In the genomic region with DNA sequence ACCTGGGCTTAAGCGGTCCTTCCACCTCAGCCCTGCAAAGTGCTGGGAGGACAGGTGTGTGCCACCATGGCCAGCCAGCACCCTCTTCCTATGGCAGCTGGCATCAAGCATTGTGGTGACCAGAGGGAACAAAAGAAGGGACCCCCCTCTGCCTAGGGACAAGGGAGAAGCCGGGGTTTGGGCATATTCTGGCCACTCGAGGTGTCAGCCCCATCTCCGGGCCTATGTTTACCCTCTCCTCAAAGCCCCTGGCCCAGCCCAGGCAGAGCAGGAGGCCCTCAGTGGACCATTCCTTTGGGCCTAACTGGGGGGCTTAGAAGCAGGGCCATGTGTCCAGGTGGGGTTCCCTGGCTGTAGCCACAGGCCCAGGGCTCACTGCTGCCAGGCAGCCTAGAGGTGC, we compare ENCODE assay signal across 11 cellular contexts. TPM values are rescaled to one million over a fixed set of nuclear protein-coding genes. Genes with fewer than 3 reads are reported as not detected.
DNase-seq lines count a peak whose midpoint lies in the region; ATAC-seq and TF ChIP-seq lines count a peak whose summit lies in the region.
"Had no signal": no experiment of that assay in that cellular context is flagged by ENCODE, and none has a peak within 500 bp of the region (broad histone marks: within the 10 kb centered on the region; RNA-seq: fewer than 3 reads in every experiment).

No MANE protein-coding gene starts in this region.

- H3K4me1 Mint-ChIP-seq in activated CD4-positive, alpha-beta T cell treated with anti-CD3 and anti-CD28 coated beads, Interleukin-2, amount 10 ng/mL, durations not matched to agents 24 days and 14 days, result peaks cover 94% of the 10 kb centered on the region
- peaks cover 47% of the 10 kb centered on the region for H3K4me1 Mint-ChIP-seq in mesothelial cell of epicardium

- intact Hi-C loops in activated CD4-positive, alpha-beta T cell treated with anti-CD3 and anti-CD28 coated beads, Interleukin-2, amount 10 ng/mL, durations not matched to agents 24 days and 14 days (cut with micrococcal nuclease), result loop anchor here (2.0 to 10.0 kb wide), 2 partner anchors 23 to 335 kb away; partner anchors contain the start of genes SPOCK2 and VSIR
- intact Hi-C loops in testis (cut with DNase I; ENCODE audit: low total_unique reads), result no loop called here

- TF ChIP-seq CTCF in mesothelial cell of epicardium (IDR thresholded peaks at IDR 0.05; ENCODE audit: unreplicated experiment) (no peak), testis (IDR thresholded peaks at IDR 0.05) (no peak)

- H3K27ac Mint-ChIP-seq in activated CD4-positive, alpha-beta T cell treated with anti-CD3 and anti-CD28 coated beads, Interleukin-2, amount 10 ng/mL, durations not matched to agents 24 days and 14 days, result peak overlapping the region; percentile 99
- peak overlapping the region; percentile 86 for H3K27ac Mint-ChIP-seq in mesothelial cell of epicardium

- 61 to 78% (median 66%) methylated on average over 4 of the region's 4 CpGs for WGBS in adipose tissue, 3 donors
- whole genome bisulfite sequencing in testis, 2 donors, result 77 to 79% methylated on average over 1 to 4 of the region's 4 CpGs

- H3K4me1 ChIP-seq in testis, result peaks cover 30% of the 10 kb centered on the region

- no peak overlapping the region for H3K4me3 ChIP-seq in testis
- H3K4me3 ChIP-seq: A549 had no signal

- H3K27me3 Mint-ChIP-seq in activated CD4-positive, alpha-beta T cell treated with anti-CD3 and anti-CD28 coated beads, Interleukin-2, amount 10 ng/mL, durations not matched to agents 24 days and 14 days, result no peaks in the 10 kb centered on the region
- H3K27me3 Mint-ChIP-seq in mesothelial cell of epicardium (ENCODE audit: low read depth), result no peaks in the 10 kb centered on the region

- peak overlapping the region; percentile 55 for H3K27ac ChIP-seq in adipose tissue (ENCODE audit: low read depth, low read length)
- H3K27ac ChIP-seq in testis, result peak overlapping the region; percentile 13 to 62
- H3K27ac ChIP-seq: A549 had no signal

- no peak for ATAC-seq in HG03565 (IDR thresholded peaks at IDR 0.05; ENCODE audit: unreplicated experiment)
- no peak for ATAC-seq in GM18517 (IDR thresholded peaks at IDR 0.05; ENCODE audit: unreplicated experiment)

- H3K27me3 ChIP-seq in testis, result no peaks in the 10 kb centered on the region

- no peak for TF ChIP-seq POLR2A in testis (IDR thresholded peaks at IDR 0.05)

- H3K36me3 ChIP-seq in testis (ENCODE audit: low read depth, missing control alignments), result no peaks in the 10 kb centered on the region

- no peak for DNase-seq in activated CD4-positive, alpha-beta T cell treated with anti-CD3 and anti-CD28 coated beads, Interleukin-2, amount 10 ng/mL, durations not matched to agents 24 days and 14 days
- DNase-seq in activated CD4-positive, alpha-beta T cell treated with anti-CD3 and anti-CD28 coated beads, Interleukin-2, amount 50 U/mL, for 48 hours, result no peak
- DNase-seq in mesothelial cell of epicardium (ENCODE audit: low spot score in 2 of 2, unreplicated experiment in 2 of 2), result no peak
- no peak for DNase-seq in testis
- DNase-seq in NCI-H510A treated with DMSO at 0.1 percent for 48 hours (lab: John Stamatoyannopoulos, UW), result no peak
- DNase-seq: glutamatergic neuron had no signal

- H3K36me3 Mint-ChIP-seq in activated CD4-positive, alpha-beta T cell treated with anti-CD3 and anti-CD28 coated beads, Interleukin-2, amount 10 ng/mL, durations not matched to agents 24 days and 14 days (ENCODE audit: low read depth), result peaks cover 66% of the 10 kb centered on the region
- no peaks in the 10 kb centered on the region for H3K36me3 Mint-ChIP-seq in mesothelial cell of epicardium

- H3K9me3 ChIP-seq in testis, result no peaks in the 10 kb centered on the region
- H3K9me3 ChIP-seq: A549 had no signal

- no peaks in the 10 kb centered on the region for H3K9me3 Mint-ChIP-seq in activated CD4-positive, alpha-beta T cell treated with anti-CD3 and anti-CD28 coated beads, Interleukin-2, amount 10 ng/mL, durations not matched to agents 24 days and 14 days
- H3K9me3 Mint-ChIP-seq in mesothelial cell of epicardium, result no peaks in the 10 kb centered on the region

- H3K4me3 Mint-ChIP-seq in activated CD4-positive, alpha-beta T cell treated with anti-CD3 and anti-CD28 coated beads, Interleukin-2, amount 10 ng/mL, durations not matched to agents 24 days and 14 days, result peak overlapping the region; percentile 78
- H3K4me3 Mint-ChIP-seq in mesothelial cell of epicardium, result no peak overlapping the region

RNA-seq across cellular contexts. Expression of gene VSIR, which starts 23.9 kb away (rescaled TPM):
- total RNA-seq in activated CD4-positive, alpha-beta T cell treated with anti-CD3 and anti-CD28 coated beads, Interleukin-2, amount 10 ng/mL, durations not matched to agents 24 days and 14 days, result 125 and 131 TPM in 2 replicates
- polyA plus RNA-seq in adipose tissue, result 10 to 100 TPM; 18.7 to 87.3 (median 40.3) TPM
- 8.0 to 9.1 TPM (median 8.7 TPM) in 3 replicates for total RNA-seq in mesothelial cell of epicardium
- 10 to 100 TPM; 26.1 to 54.6 TPM for total RNA-seq in testis
- 54.4 TPM for polyA plus RNA-seq in testis (ENCODE audit: insufficient read depth, low read depth, low replicate concordance)
- polyA plus RNA-seq: neural cell had no signal

RNA-seq across cellular contexts. Expression of gene C10orf105, which starts 29.8 kb away (rescaled TPM):
- 0.26 and 0.33 TPM in 2 replicates for total RNA-seq in activated CD4-positive, alpha-beta T cell treated with anti-CD3 and anti-CD28 coated beads, Interleukin-2, amount 10 ng/mL, durations not matched to agents 24 days and 14 days
- polyA plus RNA-seq in adipose tissue (under 1 TPM; 0.03 to 0.22 (median 0.19) TPM), testis (ENCODE audit: insufficient read depth, low read depth, low replicate concordance) (1.7 TPM)
- total RNA-seq in mesothelial cell of epicardium (0.11 to 0.25 TPM (median 0.18 TPM) in 3 replicates), testis (under 1 TPM; 0.47 to 0.87 TPM)
- polyA plus RNA-seq: A549 had no signal
